15 cellular contexts compared by ENCODE assay signal in genomic region chr13:98539655-98540054, GRCh38. TPM values are rescaled to one million over a fixed set of nuclear protein-coding genes. Genes with fewer than 3 reads are reported as not detected.
A peak's percentile ranks its signal among the peaks of the same experiment; 100 is the strongest.
DNase-seq lines count a peak whose midpoint lies in the region; ATAC-seq and TF ChIP-seq lines count a peak whose summit lies in the region.
"Had no signal": no experiment of that assay in that cellular context is flagged by ENCODE, and none has a peak within 500 bp of the region (broad histone marks: within the 10 kb centered on the region; RNA-seq: fewer than 3 reads in every experiment).

No MANE protein-coding gene starts in this region.

- no peaks in the 10 kb centered on the region for H3K9me2 ChIP-seq in GM23338 (ENCODE audit: insufficient read depth)

- H3K4me1 Mint-ChIP-seq in GM23338: peaks cover 84% of the 10 kb centered on the region
- peaks cover 87 to 88% of the 10 kb centered on the region in 2 donors for H3K4me1 Mint-ChIP-seq in effector memory CD8-positive, alpha-beta T cell (ENCODE audit: low read depth in 2 of 2)

- H3K27me3 Mint-ChIP-seq in GM23338 (ENCODE audit: insufficient read depth, low read depth, poor library complexity): peaks cover 11% of the 10 kb centered on the region
- H3K27me3 Mint-ChIP-seq in effector memory CD8-positive, alpha-beta T cell: no peaks in the 10 kb centered on the region

- no peak for ATAC-seq in GM23338
- no peak for ATAC-seq in effector memory CD8-positive, alpha-beta T cell (replicated peaks)
- ATAC-seq: SK-N-SH treated with all-trans-retinoic acid at 6 μM for 48 hours, upper lobe of right lung had no signal

- peak overlapping the region; percentile 17; the same call in 1 of the 2 replicates for H3K27ac Mint-ChIP-seq in GM23338
- H3K27ac Mint-ChIP-seq in effector memory CD8-positive, alpha-beta T cell: peak overlapping the region; percentile 67 to 83

- H3K27me3 ChIP-seq in GM23338 (ENCODE audit: insufficient read depth) (no peaks in the 10 kb centered on the region), sigmoid colon (no peaks in the 10 kb centered on the region)
- H3K27me3 ChIP-seq: upper lobe of right lung had no signal

- intact Hi-C loops in sigmoid colon (cut with DNase I): no loop called here

- H3K9me3 Mint-ChIP-seq in GM23338: no peaks in the 10 kb centered on the region; the same call in 2 of the 3 replicates
- H3K9me3 Mint-ChIP-seq in effector memory CD8-positive, alpha-beta T cell: no peaks in the 10 kb centered on the region

- H3K36me3 Mint-ChIP-seq in GM23338 (ENCODE audit: low read depth): no peaks in the 10 kb centered on the region
- peaks cover 20% of the 10 kb centered on the region for H3K36me3 Mint-ChIP-seq in effector memory CD8-positive, alpha-beta T cell (ENCODE audit: insufficient read depth)

- H2AFZ ChIP-seq in GM23338: no peak overlapping the region

- H3K4me3 ChIP-seq in GM23338 (no peak overlapping the region), sigmoid colon (no peak overlapping the region)
- H3K4me3 ChIP-seq: upper lobe of right lung had no signal

- TF ChIP-seq EP300 in sigmoid colon (IDR thresholded peaks at IDR 0.05): no peak

- no peaks in the 10 kb centered on the region for H3K9me3 ChIP-seq in sigmoid colon
- H3K9me3 ChIP-seq: Caco-2, upper lobe of right lung had no signal

- H4K20me1 ChIP-seq in GM23338 (replicated peaks; ENCODE audit: insufficient read depth): peaks cover 93% of the 10 kb centered on the region

- H3K4me2 ChIP-seq in GM23338: no peak overlapping the region

- H3K27ac ChIP-seq in GM23338 (ENCODE audit: low read depth) (no peak overlapping the region), sigmoid colon (peak overlapping the region in 3 of 4 donors; percentile 23 to 68 (median 54))
- H3K27ac ChIP-seq: upper lobe of right lung had no signal

- H3F3A ChIP-seq in GM23338 (replicated peaks; ENCODE audit: low read depth): no peaks in the 10 kb centered on the region

- H3K79me2 ChIP-seq in GM23338 (replicated peaks; ENCODE audit: insufficient read depth): peaks cover 100% of the 10 kb centered on the region

- TF ChIP-seq CTCF in GM23338 (conservative IDR thresholded peaks at IDR 0.05; ENCODE audit: low read depth in 2 of 2): no peak
- TF ChIP-seq CTCF in sigmoid colon (IDR thresholded peaks at IDR 0.05): no peak

- TF ChIP-seq POLR2A in sigmoid colon (IDR thresholded peaks at IDR 0.05): no peak

- 79% methylated on average over 7 of the region's 7 CpGs for WGBS in sigmoid colon, 2 donors

- DNase-seq in NCI-H2029 treated with DMSO at 0.1 percent for 48 hours (lab: John Stamatoyannopoulos, UW) (peak; percentile 2), NCI-H2029 (lab: John Stamatoyannopoulos, UW) (no peak), GM23338 (ENCODE audit: low spot score) (no peak), sigmoid colon (peak; percentile 69), putamen (ENCODE audit: low spot score) (no peak), NCI-H1092 (lab: John Stamatoyannopoulos, UW) (no peak), SKM-1 (lab: John Stamatoyannopoulos, UW; ENCODE audit: unreplicated experiment) (no peak)
- DNase-seq in effector memory CD8-positive, alpha-beta T cell: no peak
- DNase-seq: 8988T; Caco-2; MV-4-11; NCI-H226; stimulated activated CD4-positive, alpha-beta T cell treated with anti-CD3 and anti-CD28 coated beads, Interleukin-4, amount 100 ng/mL, for 1 hour; upper lobe of right lung had no signal

- no peaks in the 10 kb centered on the region for H3K36me3 ChIP-seq in GM23338 (ENCODE audit: insufficient read depth)
- H3K36me3 ChIP-seq in sigmoid colon: no peaks in the 10 kb centered on the region

- H3K4me3 Mint-ChIP-seq in GM23338: no peak overlapping the region
- H3K4me3 Mint-ChIP-seq in effector memory CD8-positive, alpha-beta T cell: peak overlapping the region in 1 of 2 donors; percentile 49

- H3K4me1 ChIP-seq in GM23338 (ENCODE audit: insufficient read depth) (peaks cover 54% of the 10 kb centered on the region), sigmoid colon (peaks cover 0 to 93% (median 77%) of the 10 kb centered on the region in 4 donors)

TF ChIP-seq in GM23338, 12 proteins besides CTCF, POLR2A, EP300 and RAD21 (continues in another document):
- TF ChIP-seq ZNF462 (CRISPR knock-in tag; IDR thresholded peaks at IDR 0.05) (no peak), EZH2 (IDR thresholded peaks at IDR 0.05; ENCODE audit: low read depth, unreplicated experiment) (no peak), ZNF114 (CRISPR knock-in tag; IDR thresholded peaks at IDR 0.05) (no peak), NANOG (IDR thresholded peaks at IDR 0.05; ENCODE audit: borderline replicate concordance) (no peak), EZH2phosphoT487 (IDR thresholded peaks at IDR 0.05; ENCODE audit: unreplicated experiment) (no peak), JUNB (IDR thresholded peaks at IDR 0.05; ENCODE audit: unreplicated experiment) (no peak), POLR2AphosphoS5 (IDR thresholded peaks at IDR 0.05; ENCODE audit: low read depth) (no peak), CREB1 (CRISPR knock-in tag; IDR thresholded peaks at IDR 0.05; ENCODE audit: low read depth) (no peak)

RNA-seq across cellular contexts. Expression of gene STK24, which starts 37.3 kb away (rescaled TPM):
- 144 and 157 TPM in 2 replicates for total RNA-seq in GM23338 (2014; rRNA removed; shearing (Covaris generic))
- 56.5 and 60.3 TPM in 2 replicates for polyA plus RNA-seq in GM23338 (2016; fragmentation: Nextera tagmentation; extraction: Ambion mirVana)
- 10 to 100 TPM; 59.7 to 78.9 (median 64.4) TPM for total RNA-seq in sigmoid colon
- 100 to 1,000 TPM; 104 to 200 (median 118) TPM for polyA plus RNA-seq in sigmoid colon

Comparison
In these comparisons a context has a peak if more than half of its experiments do, and no peak if none do; other contexts are left out.
1. DNase-seq: peak in NCI-H2029 treated with DMSO at 0.1 percent for 48 hours (single experiment) and sigmoid colon (single experiment); none in NCI-H2029 (single experiment), GM23338 (single experiment), effector memory CD8-positive, alpha-beta T cell (0 of 3), putamen (single experiment), NCI-H1092 (single experiment) and SKM-1 (single experiment).